7 cellular contexts compared by ENCODE assay signal in the genomic region with DNA sequence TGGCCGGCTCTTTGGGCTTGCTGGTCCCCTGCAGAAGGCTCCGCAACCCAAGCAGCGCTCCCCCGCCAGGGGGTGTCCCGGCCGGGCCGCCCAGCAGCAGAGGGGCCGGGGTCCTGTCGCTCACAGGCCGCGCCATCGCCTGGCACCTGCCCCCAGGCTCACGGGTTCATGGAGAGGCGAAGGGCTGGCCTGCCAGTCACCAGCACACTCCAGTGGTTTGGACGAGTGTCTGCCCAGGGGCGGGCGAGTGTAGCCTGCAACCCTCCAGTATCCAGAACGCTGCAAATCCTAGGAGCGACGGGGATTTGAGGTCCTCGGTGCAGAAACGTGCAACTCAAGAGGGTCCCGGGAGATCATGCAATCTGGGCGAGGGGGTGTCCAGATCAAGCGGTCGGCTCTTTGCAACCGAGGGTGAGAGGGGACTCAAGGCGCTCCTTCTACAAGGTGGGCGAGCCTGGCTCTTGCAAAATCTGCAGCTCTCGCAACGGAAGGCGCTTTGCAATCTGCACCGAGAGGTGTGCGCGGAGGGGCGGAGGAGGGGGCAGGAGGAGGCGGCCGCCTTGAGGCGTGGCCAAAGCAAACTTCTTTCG. TPM values are rescaled to one million over a fixed set of nuclear protein-coding genes. Genes with fewer than 3 reads are reported as not detected.
DNase-seq lines count a peak whose midpoint lies in the region; TF ChIP-seq lines count a peak whose summit lies in the region.

A gene with protein sequence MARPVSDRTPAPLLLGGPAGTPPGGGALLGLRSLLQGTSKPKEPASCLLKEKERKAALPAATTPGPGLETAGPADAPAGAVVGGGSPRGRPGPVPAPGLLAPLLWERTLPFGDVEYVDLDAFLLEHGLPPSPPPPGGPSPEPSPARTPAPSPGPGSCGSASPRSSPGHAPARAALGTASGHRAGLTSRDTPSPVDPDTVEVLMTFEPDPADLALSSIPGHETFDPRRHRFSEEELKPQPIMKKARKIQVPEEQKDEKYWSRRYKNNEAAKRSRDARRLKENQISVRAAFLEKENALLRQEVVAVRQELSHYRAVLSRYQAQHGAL (minus strand): TSS at position 521 of the 590 bp plus-strand sequence. CDS start 385 bp downstream, at position 136.

- POLR2A ChIA-PET in activated CD4-positive, alpha-beta memory T cell treated with anti-CD3 and anti-CD28 coated beads for 36 hours (lab: Charles Lee) = interaction anchor here (1.2 kb wide), 1 partner anchor 9 kb away, joined by 3 read pairs; no protein-coding TSS in a partner anchor

- WGBS in HUES64 = 1% methylated on average over 40 of the region's 40 CpGs

- CTCF ChIA-PET in activated CD4-positive, alpha-beta memory T cell treated with anti-CD3 and anti-CD28 coated beads for 36 hours (lab: Charles Lee) = interaction anchor here (1.0 to 1.1 kb wide), 2 partner anchors 8 to 13 kb away, joined by 3 read pairs; no protein-coding TSS in a partner anchor

- H3K4me3 ChIP-seq in HUES64 (ENCODE audit: low read length) = peak within 1 kb of the TSS; percentile 80
- H3K4me3 ChIP-seq in cardiac muscle cell = peak within 1 kb of the TSS; percentile 88
- peak within 1 kb of the TSS; percentile 97 for H3K4me3 ChIP-seq in rectal smooth muscle tissue (ENCODE audit: low read length)

- H3K9me3 Mint-ChIP-seq in activated CD4-positive, alpha-beta memory T cell treated with anti-CD3 and anti-CD28 coated beads for 36 hours = no peaks in the 10 kb centered on the region

- peaks cover 16% of the 10 kb centered on the region for H3K4me1 ChIP-seq in HUES64 (ENCODE audit: insufficient read depth, low read length)
- peaks cover 16% of the 10 kb centered on the region for H3K4me1 ChIP-seq in cardiac muscle cell (ENCODE audit: low read depth)
- peaks cover 31% of the 10 kb centered on the region for H3K4me1 ChIP-seq in rectal smooth muscle tissue (ENCODE audit: control insufficient read depth, insufficient read depth, low read length)

- TF ChIP-seq CTCF in GM10266 (IDR thresholded peaks at IDR 0.05; ENCODE audit: control insufficient read depth, insufficient read depth, low read depth, missing control alignments) (no peak), cardiac muscle cell (IDR thresholded peaks at IDR 0.05; ENCODE audit: low read depth, low read length) (peak; percentile 10)

- peaks cover 49% of the 10 kb centered on the region for H3K4me1 Mint-ChIP-seq in activated CD4-positive, alpha-beta memory T cell treated with anti-CD3 and anti-CD28 coated beads for 36 hours (ENCODE audit: low read depth)

- H3K27ac ChIP-seq in HUES64 (ENCODE audit: low read depth, low read length) = peak within 1 kb of the TSS; percentile 90
- peak within 1 kb of the TSS; percentile 88 for H3K27ac ChIP-seq in cardiac muscle cell
- peak within 1 kb of the TSS; percentile 98 for H3K27ac ChIP-seq in rectal smooth muscle tissue (ENCODE audit: low read depth, low read length)

- peak within 1 kb of the TSS; percentile 87 for H3K4me3 Mint-ChIP-seq in activated CD4-positive, alpha-beta memory T cell treated with anti-CD3 and anti-CD28 coated beads for 36 hours

- DNase-seq in GM10266 (ENCODE audit: extremely low spot score) (peak; percentile 47), cardiac muscle cell (ENCODE audit: low read depth in 1 of 2, low spot score in 1 of 2) (peak in 1 of 2 donors; percentile 69), DMS153 (lab: John Stamatoyannopoulos, UW) (no peak), pons (ENCODE audit: low spot score) (no peak)
- DNase-seq in activated CD4-positive, alpha-beta memory T cell treated with anti-CD3 and anti-CD28 coated beads for 36 hours = no peak

- no peaks in the 10 kb centered on the region for H3K27me3 Mint-ChIP-seq in activated CD4-positive, alpha-beta memory T cell treated with anti-CD3 and anti-CD28 coated beads for 36 hours

- peak within 1 kb of the TSS; percentile 98 for H3K27ac Mint-ChIP-seq in activated CD4-positive, alpha-beta memory T cell treated with anti-CD3 and anti-CD28 coated beads for 36 hours

- 0 out of 2 replicates have a peak, but pooled peaks cover 2% of the 10 kb centered on the region for H3K36me3 ChIP-seq in HUES64 (ENCODE audit: insufficient read depth, low read length)
- no peaks in the 10 kb centered on the region for H3K36me3 ChIP-seq in cardiac muscle cell
- H3K36me3 ChIP-seq in rectal smooth muscle tissue (ENCODE audit: control insufficient read depth, insufficient read depth, low read length) = peaks cover 9% of the 10 kb centered on the region

- intact Hi-C loops in activated CD4-positive, alpha-beta memory T cell treated with anti-CD3 and anti-CD28 coated beads for 36 hours (cut with micrococcal nuclease) = loop anchor here (1.0 kb wide), 1 partner anchor 9 kb away; a partner anchor contains a TSS

- H3K9me3 ChIP-seq in HUES64 (ENCODE audit: insufficient read depth, low read depth, low read length) = no peaks in the 10 kb centered on the region
- H3K9me3 ChIP-seq in cardiac muscle cell (ENCODE audit: low read depth) = no peaks in the 10 kb centered on the region

- peak within 1 kb of the TSS; percentile 71 for H3K9ac ChIP-seq in HUES64 (ENCODE audit: low read depth, low read length)
- H3K9ac ChIP-seq in rectal smooth muscle tissue (ENCODE audit: low read length) = peak within 1 kb of the TSS; percentile 71

- peaks cover 4% of the 10 kb centered on the region for H3K36me3 Mint-ChIP-seq in activated CD4-positive, alpha-beta memory T cell treated with anti-CD3 and anti-CD28 coated beads for 36 hours

- H3K27me3 ChIP-seq in HUES64 (ENCODE audit: insufficient read depth, low read length) (peaks cover 15% of the 10 kb centered on the region), cardiac muscle cell (no peaks in the 10 kb centered on the region), rectal smooth muscle tissue (ENCODE audit: control insufficient read depth, insufficient read depth, low read length) (no peaks in the 10 kb centered on the region)

RNA-seq across cellular contexts. Expression of the gene that starts here (rescaled TPM):
- 5.3 TPM for polyA plus RNA-seq in HUES64 (2013, experiment 1 of 2)
- 5.3 TPM for polyA plus RNA-seq in HUES64 (2013, experiment 2 of 2)
- total RNA-seq in activated CD4-positive, alpha-beta memory T cell treated with anti-CD3 and anti-CD28 coated beads for 36 hours = 10 to 100 TPM in 1 of 2 experiments, 1 to 10 TPM in 1; 8.3 to 10.4 TPM
- total RNA-seq in cardiac muscle cell = 16.0 and 30.0 TPM in 2 replicates
- 23.3 and 41.6 TPM in 2 replicates for polyA plus RNA-seq in cardiac muscle cell
